Comparison of ENCODE assay signal across 8 cellular contexts in genomic region chr6:11538799-11539468, GRCh38. TPM values are rescaled to one million over a fixed set of nuclear protein-coding genes. Genes with fewer than 3 reads are reported as not detected.
DNase-seq lines count a peak whose midpoint lies in the region; ATAC-seq and TF ChIP-seq lines count a peak whose summit lies in the region.

No MANE protein-coding gene starts in this region.

- no peak for TF ChIP-seq EP300 in neural cell (conservative IDR thresholded peaks at IDR 0.05; ENCODE audit: poor library complexity, severe bottlenecking)

- BruUV-seq in mammary epithelial cell (replicated peaks; lab: Mats Ljungman, UMichigan): no TSS peak

- intact Hi-C loops in mammary epithelial cell (cut with micrococcal nuclease): no loop called here
- intact Hi-C loops in left colon (cut with DNase I, micrococcal nuclease): no loop called here

- H3K4me1 ChIP-seq in mammary epithelial cell (ENCODE audit: insufficient read depth, low read length): peaks cover 15% of the 10 kb centered on the region

- WGBS in mammary epithelial cell (ENCODE audit: low coverage, missing lambda C conversion rate): 66% methylated on average over 8 of the region's 8 CpGs

- H3K27ac ChIP-seq in mammary epithelial cell (ENCODE audit: insufficient read depth, low read depth, low read length) (no peak overlapping the region), neural cell (ENCODE audit: low read length) (peak overlapping the region; percentile 59)

- H4K20me1 ChIP-seq in mammary epithelial cell (ENCODE audit: insufficient read depth, low read length): no peaks in the 10 kb centered on the region
- no peaks in the 10 kb centered on the region for H4K20me1 ChIP-seq in neural cell (ENCODE audit: insufficient read depth)

- no peaks in the 10 kb centered on the region for H3K9me3 ChIP-seq in mammary epithelial cell (replicated peaks; ENCODE audit: insufficient read depth, low read length)
- no peaks in the 10 kb centered on the region for H3K9me3 ChIP-seq in neural cell (ENCODE audit: low read length)

- no peak for TF ChIP-seq RAD21 in neural cell (conservative IDR thresholded peaks at IDR 0.05)

- DNase-seq in CMK (ENCODE audit: low read depth): peak; percentile 12
- DNase-seq in MV-4-11 (lab: John Stamatoyannopoulos, UW): peak; percentile 50
- DNase-seq in mammary epithelial cell: no peak
- DNase-seq in GM10266 (ENCODE audit: extremely low spot score): no peak
- no peak for DNase-seq in HCEC 1CT
- DNase-seq in midbrain (lab: John Stamatoyannopoulos, UW): no peak
- DNase-seq in left colon: no peak

- no peaks in the 10 kb centered on the region for H3K9me2 ChIP-seq in neural cell (ENCODE audit: insufficient read depth, low read length)

- dilution Hi-C loops in mammary epithelial cell (cut with HindIII; ENCODE audit: low sequenced_read_pairs): no loop called here

- in situ Hi-C loops in mammary epithelial cell (cut with MboI; ENCODE audit: low sequenced_read_pairs in 2 of 2): no loop called here

- ATAC-seq in left colon: no peak

- no peak overlapping the region for H2AFZ ChIP-seq in mammary epithelial cell (ENCODE audit: low read depth, low read length)
- no peak overlapping the region for H2AFZ ChIP-seq in neural cell (ENCODE audit: low read depth, low read length)

- H3K4me3 ChIP-seq in mammary epithelial cell (replicated peaks in 1 of 3; ENCODE audit: insufficient read depth in 1 of 3, low read depth in 2 of 3, low read length in 3 of 3) (no peak overlapping the region), neural cell (ENCODE audit: low read length) (peak overlapping the region; percentile 87)

- no peaks in the 10 kb centered on the region for H3F3A ChIP-seq in neural cell (ENCODE audit: insufficient read depth, low read length, poor library complexity, severe bottlenecking)

- no peaks in the 10 kb centered on the region for H3K79me2 ChIP-seq in mammary epithelial cell (ENCODE audit: insufficient read depth, low read length)
- peaks cover 56% of the 10 kb centered on the region for H3K79me2 ChIP-seq in neural cell (replicated peaks; ENCODE audit: insufficient read depth, low read length)

- H3K27me3 ChIP-seq in mammary epithelial cell (ENCODE audit: insufficient read depth, low read length) (peaks cover 19% of the 10 kb centered on the region), neural cell (ENCODE audit: insufficient read depth, low read depth, low read length) (no peaks in the 10 kb centered on the region)

- no peaks in the 10 kb centered on the region for H3K36me3 ChIP-seq in mammary epithelial cell (ENCODE audit: insufficient read depth, low read length)
- H3K36me3 ChIP-seq in neural cell (ENCODE audit: insufficient read depth, low read length): no peaks in the 10 kb centered on the region

- no peak overlapping the region for H3K9ac ChIP-seq in mammary epithelial cell (ENCODE audit: insufficient read depth, low read length)
- peak overlapping the region; percentile 84 for H3K9ac ChIP-seq in neural cell (ENCODE audit: low read length)

- TF ChIP-seq CTCF in mammary epithelial cell (conservative IDR thresholded peaks at IDR 0.05 in 1 of 2, IDR thresholded peaks at IDR 0.05 in 1 of 2; ENCODE audit: extremely low read depth in 1 of 2, insufficient read depth in 1 of 2, low read depth in 1 of 2, low read length in 2 of 2): no peak
- TF ChIP-seq CTCF in neural cell (IDR thresholded peaks at IDR 0.05; ENCODE audit: poor library complexity, severe bottlenecking): no peak
- TF ChIP-seq CTCF in GM10266 (IDR thresholded peaks at IDR 0.05; ENCODE audit: control insufficient read depth, insufficient read depth, low read depth, missing control alignments): no peak

- CTCF ChIA-PET in mammary epithelial cell (lab: Charles Lee; ENCODE audit: low non-redundant PET): no interaction called here

- peak overlapping the region; percentile 93 for H3K4me2 ChIP-seq in mammary epithelial cell (ENCODE audit: insufficient read depth, low read depth, low read length)
- peak overlapping the region; percentile 86 for H3K4me2 ChIP-seq in neural cell (ENCODE audit: low read length)

TF ChIP-seq in neural cell, 6 proteins besides CTCF, POLR2A, EP300 and RAD21:
- TF ChIP-seq EZH2 (IDR thresholded peaks at IDR 0.05; ENCODE audit: borderline replicate concordance, insufficient read depth, low read length, poor library complexity, severe bottlenecking) (no peak), POLR2AphosphoS5 (IDR thresholded peaks at IDR 0.05) (peak; percentile 4)

RNA-seq across cellular contexts. Expression of gene TMEM170B, which starts 1.4 kb away (rescaled TPM):
- total RNA-seq in mammary epithelial cell (under 1 TPM; 0.12 to 0.83 TPM), left colon (1 to 10 TPM; 1.6 to 2.5 TPM)
- polyA plus RNA-seq in mammary epithelial cell (0.01 TPM), neural cell (25.6 and 29.1 TPM in 2 replicates)
- polyA minus RNA-seq in mammary epithelial cell (1.1 TPM), neural cell (67.0 and 77.2 TPM in 2 replicates)

Comparison
In these comparisons a context has a peak if more than half of its experiments do, and no peak if none do; other contexts are left out.
1. DNase-seq: peak in CMK (single experiment) and MV-4-11 (single experiment); none in mammary epithelial cell (single experiment), GM10266 (single experiment), HCEC 1CT (single experiment), midbrain (single experiment) and left colon (0 of 2).